Comparison of ENCODE assay signal across 8 cellular contexts in the genomic region with DNA sequence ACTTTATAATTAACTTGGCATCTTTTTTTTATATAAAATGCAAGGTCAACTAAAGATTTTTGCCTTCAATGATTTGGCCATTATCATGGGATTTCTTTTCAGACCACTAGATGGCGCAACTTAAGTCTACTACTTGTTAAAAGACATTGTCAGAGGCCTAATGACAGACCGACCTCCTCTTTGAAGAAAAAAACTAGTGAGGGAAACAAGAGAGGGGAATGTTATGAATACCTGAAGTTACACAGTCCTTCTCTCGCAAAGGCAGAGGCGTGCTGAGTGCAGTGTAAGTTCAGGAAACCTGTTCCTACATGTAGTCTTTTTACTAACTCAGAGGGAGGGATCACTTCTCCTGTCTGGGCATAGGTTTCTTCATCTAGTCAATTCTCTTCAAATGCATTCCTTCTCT. TPM values are rescaled to one million over a fixed set of nuclear protein-coding genes. Genes with fewer than 3 reads are reported as not detected.
A peak's percentile ranks its signal among the peaks of the same experiment; 100 is the strongest.
DNase-seq lines count a peak whose midpoint lies in the region; ATAC-seq and TF ChIP-seq lines count a peak whose summit lies in the region.

No MANE protein-coding gene starts in this region.

- H3K4me1 Mint-ChIP-seq in activated T-cell treated with anti-CD3 and anti-CD28 coated beads, Interleukin-2, amount 50 U/mL, for 24 hours (ENCODE audit: low read depth): peaks cover 1% of the 10 kb centered on the region
- H3K4me1 Mint-ChIP-seq in HFFc6 (ENCODE audit: low read depth): peaks cover 50% of the 10 kb centered on the region

- H3K4me1 ChIP-seq in adrenal gland (replicated peaks in 1 of 2): no peaks in the 10 kb centered on the region
- no peaks in the 10 kb centered on the region for H3K4me1 ChIP-seq in right atrium auricular region
- peaks cover 0 to 20% (median 9%) of the 10 kb centered on the region in 6 donors for H3K4me1 ChIP-seq in spleen

- H3K27me3 ChIP-seq in adrenal gland (peaks cover 4% of the 10 kb centered on the region), right atrium auricular region (no peaks in the 10 kb centered on the region), spleen (replicated peaks in 1 of 7) (no peaks in the 10 kb centered on the region)

- H3K9me3 ChIP-seq in adrenal gland (replicated peaks in 1 of 3) (no peaks in the 10 kb centered on the region), right atrium auricular region (no peaks in the 10 kb centered on the region), spleen (no peaks in the 10 kb centered on the region)

- no peak overlapping the region for H3K4me3 Mint-ChIP-seq in activated T-cell treated with anti-CD3 and anti-CD28 coated beads, Interleukin-2, amount 50 U/mL, for 24 hours
- no peak overlapping the region for H3K4me3 Mint-ChIP-seq in HFFc6

- H3K27me3 Mint-ChIP-seq in activated T-cell treated with anti-CD3 and anti-CD28 coated beads, Interleukin-2, amount 50 U/mL, for 24 hours: peaks cover 28% of the 10 kb centered on the region
- H3K27me3 Mint-ChIP-seq in HFFc6 (ENCODE audit: insufficient read depth): 0 out of 2 replicates have a peak, but pooled peaks cover 3% of the 10 kb centered on the region

- intact Hi-C loops in adrenal gland (cut with DNase I) (loop anchor here (10.0 kb wide), 1 partner anchor 261 kb away; a partner anchor contains a TSS), spleen (cut with DNase I; ENCODE audit: low total_unique reads) (loop anchor here (5.0 kb wide), 1 partner anchor 111 kb away; no protein-coding TSS in a partner anchor)

- no peaks in the 10 kb centered on the region for H3K9me3 Mint-ChIP-seq in activated T-cell treated with anti-CD3 and anti-CD28 coated beads, Interleukin-2, amount 50 U/mL, for 24 hours
- H3K9me3 Mint-ChIP-seq in HFFc6: no peaks in the 10 kb centered on the region

- H3K27ac ChIP-seq in adrenal gland: no peak overlapping the region
- no peak overlapping the region for H3K27ac ChIP-seq in right atrium auricular region
- no peak overlapping the region for H3K27ac ChIP-seq in spleen

- H3K27ac Mint-ChIP-seq in activated T-cell treated with anti-CD3 and anti-CD28 coated beads, Interleukin-2, amount 50 U/mL, for 24 hours: no peak overlapping the region
- peak overlapping the region; percentile 54 for H3K27ac Mint-ChIP-seq in HFFc6

- H3K4me3 ChIP-seq in adrenal gland (no peak overlapping the region), right atrium auricular region (no peak overlapping the region), spleen (no peak overlapping the region)

- no peaks in the 10 kb centered on the region for H3K36me3 Mint-ChIP-seq in activated T-cell treated with anti-CD3 and anti-CD28 coated beads, Interleukin-2, amount 50 U/mL, for 24 hours (ENCODE audit: low read depth)
- no peaks in the 10 kb centered on the region for H3K36me3 Mint-ChIP-seq in HFFc6 (ENCODE audit: low read depth)

- ATAC-seq in GM19455 (IDR thresholded peaks at IDR 0.05; ENCODE audit: unreplicated experiment): no peak

- 13 to 19% (median 16%) methylated on average over 4 of the region's 4 CpGs for WGBS in adrenal gland, 4 donors
- 10 to 22% (median 15%) methylated on average over 4 of the region's 4 CpGs for WGBS in spleen, 5 donors

- H3K36me3 ChIP-seq in adrenal gland (replicated peaks in 1 of 2) (no peaks in the 10 kb centered on the region), right atrium auricular region (no peaks in the 10 kb centered on the region), spleen (no peaks in the 10 kb centered on the region)

- TF ChIP-seq CTCF in HFFc6 (IDR thresholded peaks at IDR 0.05) (peak; percentile 90), adrenal gland (IDR thresholded peaks at IDR 0.05) (peak; percentile 60 to 81 (median 69)), right atrium auricular region (IDR thresholded peaks at IDR 0.05) (peak; percentile 54 to 83), spleen (IDR thresholded peaks at IDR 0.05 in 8 of 11, conservative IDR thresholded peaks at IDR 0.05 in 3 of 11) (peak; percentile 41 to 83 (median 74))

- TF ChIP-seq POLR2A in adrenal gland (IDR thresholded peaks at IDR 0.05) (no peak), spleen (IDR thresholded peaks at IDR 0.05) (no peak)

- DNase-seq in activated T-cell treated with anti-CD3 and anti-CD28 coated beads for 4 hours (peak; percentile 19), HFFc6 (peak; percentile 62), NCI-H2227 treated with DMSO at 0.1 percent for 48 hours (lab: John Stamatoyannopoulos, UW) (peak; percentile 45), adrenal gland (peak in 5 of 7 donors; percentile 19 to 49 (median 28)), right atrium auricular region (ENCODE audit: low spot score) (no peak), spleen (no peak)
- no peak for DNase-seq in activated T-cell treated with anti-CD3 and anti-CD28 coated beads, Interleukin-2, amount 50 U/mL, for 24 hours

RNA-seq across cellular contexts. Expression of a gene that starts 9.3 kb away (rescaled TPM):
- total RNA-seq in HFFc6 (2021; fragmentation: NEBNext Ultra II Directional; extraction: Animal tissue kit (Norgen Biotek cat#: 25700)): under 1 TPM; 0.15 to 0.45 (median 0.32) TPM
- total RNA-seq in adrenal gland (under 1 TPM in 5 of 8 donors, not detected in 3; 0.16 to 0.57 (median 0.29) TPM), right atrium auricular region (under 1 TPM in 1 of 2 donors, not detected in 1; 0.20 TPM), spleen (1 to 10 TPM; 1.3 to 6.3 (median 3.3) TPM)
- polyA plus RNA-seq in adrenal gland (under 1 TPM in 2 of 3 donors, not detected in 1; 0.10 to 0.31 TPM), spleen (1 to 10 TPM in 1 of 3 donors, under 1 TPM in 2; 0.33 to 3.0 (median 0.71) TPM)

RNA-seq across cellular contexts. Expression of a gene that starts 17.3 kb away (rescaled TPM):
- total RNA-seq in HFFc6 (2021; fragmentation: NEBNext Ultra II Directional; extraction: Animal tissue kit (Norgen Biotek cat#: 25700)): under 1 TPM in 3 of 6 experiments, not detected in 3; 0.24 to 0.31 (median 0.27) TPM
- total RNA-seq in adrenal gland: not detected
- not detected for polyA plus RNA-seq in adrenal gland
- not detected for total RNA-seq in right atrium auricular region
- not detected for total RNA-seq in spleen
- not detected for polyA plus RNA-seq in spleen

RNA-seq across cellular contexts. Expression of a gene that starts 24.8 kb away (rescaled TPM):
- total RNA-seq in HFFc6 (2021; fragmentation: NEBNext Ultra II Directional; extraction: Animal tissue kit (Norgen Biotek cat#: 25700)): 1 to 10 TPM; 1.9 to 5.6 (median 4.5) TPM
- total RNA-seq in adrenal gland (1 to 10 TPM in 4 of 8 donors, under 1 TPM in 4; 0.65 to 2.2 (median 1.1) TPM), right atrium auricular region (1 to 10 TPM; 2.3 to 3.4 TPM), spleen (1 to 10 TPM; 1.3 to 2.6 (median 2.3) TPM)
- polyA plus RNA-seq in adrenal gland (1 to 10 TPM in 1 of 3 donors, under 1 TPM in 2; 0.32 to 1.0 (median 0.44) TPM), spleen (under 1 TPM; 0.24 to 0.67 (median 0.35) TPM)

RNA-seq across cellular contexts. Expression of a gene that starts 35.1 kb away (rescaled TPM):
- total RNA-seq in HFFc6 (2021; fragmentation: NEBNext Ultra II Directional; extraction: Animal tissue kit (Norgen Biotek cat#: 25700)): 10 to 100 TPM; 77.9 to 90.4 (median 86.5) TPM
- total RNA-seq in adrenal gland: 10 to 100 TPM; 25.9 to 59.8 (median 47.3) TPM
- polyA plus RNA-seq in adrenal gland: 100 to 1,000 TPM in 1 of 3 donors, 10 to 100 TPM in 2; 49.6 to 136 (median 67.7) TPM
- total RNA-seq in right atrium auricular region: 10 to 100 TPM; 42.2 to 46.9 TPM
- 10 to 100 TPM; 25.8 to 50.0 (median 30.8) TPM for total RNA-seq in spleen
- polyA plus RNA-seq in spleen: 10 to 100 TPM; 45.2 to 57.5 (median 50.5) TPM

Comparison
In these comparisons a context has a peak if more than half of its experiments do, and no peak if none do; other contexts are left out.
1. DNase-seq: peak in activated T-cell treated with anti-CD3 and anti-CD28 coated beads for 4 hours (single experiment), HFFc6 (single experiment), NCI-H2227 treated with DMSO at 0.1 percent for 48 hours (single experiment) and adrenal gland (5 of 7); none in activated T-cell treated with anti-CD3 and anti-CD28 coated beads, Interleukin-2, amount 50 U/mL, for 24 hours (single experiment), right atrium auricular region (single experiment) and spleen (single experiment).
2. Peak in every context shown above with its lines, with median percentiles within 50 percentile points of each other: CTCF ChIP-seq.